In genomic region chr14:105476937-105477658, GRCh38 we compare ENCODE assay signal across 6 cellular contexts. TPM values are rescaled to one million over a fixed set of nuclear protein-coding genes. Genes with fewer than 3 reads are reported as not detected.
DNase-seq lines count a peak whose midpoint lies in the region; ATAC-seq and TF ChIP-seq lines count a peak whose summit lies in the region.

No MANE protein-coding gene starts in this region.

- no peaks in the 10 kb centered on the region for H3K36me3 ChIP-seq in mammary epithelial cell (ENCODE audit: insufficient read depth, low read length)
- no peaks in the 10 kb centered on the region for H3K36me3 ChIP-seq in smooth muscle cell (ENCODE audit: low read depth)

- H3K36me3 Mint-ChIP-seq in Calu3 (ENCODE audit: insufficient read depth, unreplicated experiment) (peaks cover 67% of the 10 kb centered on the region), nephron progenitor cell (ENCODE audit: low read depth) (no peaks in the 10 kb centered on the region)

- peaks cover 58% of the 10 kb centered on the region for H3K4me1 ChIP-seq in mammary epithelial cell (ENCODE audit: insufficient read depth, low read length)
- H3K4me1 ChIP-seq in smooth muscle cell (ENCODE audit: low read depth), result peaks cover 18% of the 10 kb centered on the region

- H3K4me2 ChIP-seq in mammary epithelial cell (ENCODE audit: insufficient read depth, low read depth, low read length) (peak overlapping the region; percentile 97), smooth muscle cell (no peak overlapping the region)

- H3K27ac Mint-ChIP-seq in Calu3 (ENCODE audit: unreplicated experiment), result peak overlapping the region; percentile 48
- H3K27ac Mint-ChIP-seq in nephron progenitor cell, result no peak overlapping the region

- no peaks in the 10 kb centered on the region for H3K27me3 ChIP-seq in mammary epithelial cell (ENCODE audit: insufficient read depth, low read length)
- H3K27me3 ChIP-seq in smooth muscle cell (ENCODE audit: low read depth), result peaks cover 27% of the 10 kb centered on the region

- TF ChIP-seq CTCF in Calu3 (IDR thresholded peaks at IDR 0.05; ENCODE audit: unreplicated experiment) (no peak), mammary epithelial cell (conservative IDR thresholded peaks at IDR 0.05 in 1 of 2, IDR thresholded peaks at IDR 0.05 in 1 of 2; ENCODE audit: extremely low read depth in 1 of 2, insufficient read depth in 1 of 2, low read depth in 1 of 2, low read length in 2 of 2) (no peak), nephron progenitor cell (IDR thresholded peaks at IDR 0.05) (no peak), smooth muscle cell (IDR thresholded peaks at IDR 0.05; ENCODE audit: borderline replicate concordance, insufficient read depth, poor library complexity, severe bottlenecking) (no peak)

- in situ Hi-C loops in mammary epithelial cell (cut with MboI; ENCODE audit: low sequenced_read_pairs in 2 of 2), result no loop called here

- H2AFZ ChIP-seq in mammary epithelial cell (ENCODE audit: low read depth, low read length) (no peak overlapping the region), smooth muscle cell (ENCODE audit: low read depth) (no peak overlapping the region)

- H3K4me3 Mint-ChIP-seq in Calu3 (ENCODE audit: low read depth, unreplicated experiment), result peak overlapping the region; percentile 69
- peak overlapping the region; percentile 47 for H3K4me3 Mint-ChIP-seq in nephron progenitor cell

- H3K27ac ChIP-seq in mammary epithelial cell (ENCODE audit: insufficient read depth, low read depth, low read length) (no peak overlapping the region), smooth muscle cell (ENCODE audit: low read depth) (no peak overlapping the region)

- H3K4me3 ChIP-seq in mammary epithelial cell (replicated peaks in 1 of 3; ENCODE audit: insufficient read depth in 1 of 3, low read depth in 2 of 3, low read length in 3 of 3) (peak overlapping the region; percentile 59 to 79 (median 74)), smooth muscle cell (no peak overlapping the region)

- intact Hi-C loops in Calu3 (cut with micrococcal nuclease; ENCODE audit: unreplicated experiment), result loop anchor here (2.0 kb wide), 1 partner anchor 78 kb away; the partner anchor contains the start of gene TEX22
- intact Hi-C loops in mammary epithelial cell (cut with micrococcal nuclease), result no loop called here

- H3K79me2 ChIP-seq in mammary epithelial cell (ENCODE audit: insufficient read depth, low read length) (peaks cover 16% of the 10 kb centered on the region), smooth muscle cell (ENCODE audit: low read depth) (no peaks in the 10 kb centered on the region)

- 45% methylated on average over 13 of the region's 15 CpGs for WGBS in mammary epithelial cell (ENCODE audit: low coverage, missing lambda C conversion rate)
- WGBS in smooth muscle cell (ENCODE audit: low lambda C conversion rate), result 79% methylated on average over 15 of the region's 15 CpGs

- DNase-seq in Calu3 (no peak), mammary epithelial cell (no peak), nephron progenitor cell (no peak), smooth muscle cell (lab: John Stamatoyannopoulos, UW; ENCODE audit: unreplicated experiment) (no peak), AG08396 (ENCODE audit: low spot score) (no peak)

- H3F3A ChIP-seq in smooth muscle cell (ENCODE audit: low read depth), result no peaks in the 10 kb centered on the region

- BruUV-seq in Calu3 (replicated peaks; lab: Mats Ljungman, UMichigan) (no TSS peak), mammary epithelial cell (replicated peaks; lab: Mats Ljungman, UMichigan) (no TSS peak)

- dilution Hi-C loops in mammary epithelial cell (cut with HindIII; ENCODE audit: low sequenced_read_pairs), result no loop called here

- H3K4me1 Mint-ChIP-seq in Calu3 (ENCODE audit: low read depth, unreplicated experiment), result peaks cover 28% of the 10 kb centered on the region
- H3K4me1 Mint-ChIP-seq in nephron progenitor cell, result peaks cover 25% of the 10 kb centered on the region

- CTCF ChIA-PET in Calu3 (lab: Charles Lee), result interaction anchor here (0.8 kb wide), 1 partner anchor 13 kb away, joined by 3 read pairs; no protein-coding TSS in a partner anchor
- CTCF ChIA-PET in mammary epithelial cell (lab: Charles Lee; ENCODE audit: low non-redundant PET), result no interaction called here

- H3K27me3 Mint-ChIP-seq in Calu3 (ENCODE audit: unreplicated experiment) (no peaks in the 10 kb centered on the region), nephron progenitor cell (ENCODE audit: low read depth, poor library complexity) (peaks cover 51% of the 10 kb centered on the region)

- H3K9ac ChIP-seq in mammary epithelial cell (ENCODE audit: insufficient read depth, low read length) (no peak overlapping the region), smooth muscle cell (ENCODE audit: low read depth) (no peak overlapping the region)

- ATAC-seq in GM21529 (IDR thresholded peaks at IDR 0.05; ENCODE audit: unreplicated experiment), result no peak

- H3K9me3 ChIP-seq in mammary epithelial cell (replicated peaks; ENCODE audit: insufficient read depth, low read length) (no peaks in the 10 kb centered on the region), smooth muscle cell (replicated peaks; ENCODE audit: low read depth) (no peaks in the 10 kb centered on the region)

- H4K20me1 ChIP-seq in mammary epithelial cell (ENCODE audit: insufficient read depth, low read length) (no peaks in the 10 kb centered on the region), smooth muscle cell (ENCODE audit: low read depth) (no peaks in the 10 kb centered on the region)

- no peaks in the 10 kb centered on the region for H3K9me3 Mint-ChIP-seq in Calu3 (ENCODE audit: low read depth, unreplicated experiment)
- H3K9me3 Mint-ChIP-seq in nephron progenitor cell, result peaks cover 3% of the 10 kb centered on the region

RNA-seq across cellular contexts. Expression of gene CRIP2, which starts 2.5 kb away (rescaled TPM):
- total RNA-seq in Calu3 (2022) (70.1 and 71.8 TPM in 2 replicates), mammary epithelial cell (100 to 1,000 TPM in 1 of 2 donors, 10 to 100 TPM in 1; 97.7 to 103 TPM), smooth muscle cell (7.6 and 14.1 TPM in 2 replicates)
- polyA plus RNA-seq in mammary epithelial cell (120 TPM), smooth muscle cell (38.1 and 45.7 TPM in 2 replicates)
- 52.5 TPM for polyA minus RNA-seq in mammary epithelial cell

RNA-seq across cellular contexts. Expression of gene CRIP1, which starts 9.6 kb away (rescaled TPM):
- total RNA-seq in Calu3 (2022), result 7.1 and 13.2 TPM in 2 replicates
- total RNA-seq in mammary epithelial cell, result under 1 TPM; 0.50 to 0.59 TPM
- 0.37 TPM for polyA plus RNA-seq in mammary epithelial cell
- not detected for polyA minus RNA-seq in mammary epithelial cell
- total RNA-seq in smooth muscle cell, result 0.27 and 4.9 TPM in 2 replicates
- 31.8 and 40.6 TPM in 2 replicates for polyA plus RNA-seq in smooth muscle cell

RNA-seq across cellular contexts. Expression of gene TEDC1, which starts 13.9 kb away (rescaled TPM):
- total RNA-seq in Calu3 (2022) (33.7 and 36.8 TPM in 2 replicates), mammary epithelial cell (10 to 100 TPM in 1 of 2 donors, 1 to 10 TPM in 1; 3.5 to 21.3 TPM), smooth muscle cell (3.8 and 3.9 TPM in 2 replicates)
- polyA plus RNA-seq in mammary epithelial cell (12.6 TPM), smooth muscle cell (4.7 and 8.2 TPM in 2 replicates)
- polyA minus RNA-seq in mammary epithelial cell, result 2.1 TPM

RNA-seq across cellular contexts. Expression of gene TMEM121, which starts 49.3 kb away (rescaled TPM):
- total RNA-seq in Calu3 (2022) (0.38 and 0.42 TPM in 2 replicates), mammary epithelial cell (1 to 10 TPM; 2.2 to 6.0 TPM), smooth muscle cell (2.6 and 7.0 TPM in 2 replicates)
- polyA plus RNA-seq in mammary epithelial cell (1.9 TPM), smooth muscle cell (7.2 and 12.1 TPM in 2 replicates)
- not detected for polyA minus RNA-seq in mammary epithelial cell

RNA-seq across cellular contexts. Expression of gene MTA1, which starts 57.5 kb away (rescaled TPM):
- total RNA-seq in Calu3 (2022), result 161 and 168 TPM in 2 replicates
- total RNA-seq in mammary epithelial cell, result 100 to 1,000 TPM in 1 of 2 donors, 10 to 100 TPM in 1; 52.3 to 120 TPM
- polyA plus RNA-seq in mammary epithelial cell, result 50.7 TPM
- polyA minus RNA-seq in mammary epithelial cell, result 54.0 TPM
- total RNA-seq in smooth muscle cell, result 25.5 and 41.3 TPM in 2 replicates
- polyA plus RNA-seq in smooth muscle cell, result 48.7 and 60.4 TPM in 2 replicates
